Comparison of ENCODE assay signal across 2 cellular contexts in the genomic region with DNA sequence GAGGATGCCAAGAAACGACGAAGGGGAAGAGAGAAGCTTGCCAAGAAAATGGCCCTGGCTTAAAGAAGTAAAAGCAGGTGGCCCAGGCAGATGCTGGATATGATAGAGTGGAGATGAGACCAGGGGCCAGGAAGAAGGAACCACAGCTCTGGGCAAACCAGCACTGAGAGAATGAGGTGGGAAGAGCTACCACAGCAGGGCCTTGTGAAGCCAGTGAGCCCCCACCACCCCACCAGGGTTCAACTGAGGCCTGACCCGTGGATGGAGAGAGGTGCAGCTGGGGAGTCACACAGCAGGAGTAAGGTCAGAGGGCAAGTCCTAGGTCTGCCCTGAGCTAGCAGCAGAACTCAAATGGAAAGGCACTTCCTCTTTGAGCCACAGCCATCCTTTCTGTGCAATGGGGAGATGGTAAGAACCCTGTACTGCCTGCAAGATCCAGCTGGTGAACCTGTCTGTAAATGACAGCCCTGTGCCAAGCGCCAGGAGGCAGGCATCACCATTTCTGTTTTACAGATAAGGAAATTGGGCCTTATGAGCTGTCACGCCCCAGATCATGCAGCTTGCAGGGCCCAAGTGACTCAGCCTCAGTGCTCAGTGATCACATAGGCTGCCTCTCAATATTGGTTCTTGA.
TF ChIP-seq lines count a peak whose summit lies in the region.

No MANE protein-coding gene starts in this region.

TF ChIP-seq in liver, 16 proteins besides CTCF, POLR2A, EP300 and RAD21:
- TF ChIP-seq FOXA2 (IDR thresholded peaks at IDR 0.05) (no peak), RXRA (IDR thresholded peaks at IDR 0.05) (no peak), NR2F2 (IDR thresholded peaks at IDR 0.05) (no peak), HNF4A (conservative IDR thresholded peaks at IDR 0.05) (no peak), HNF4G (IDR thresholded peaks at IDR 0.05) (no peak), JUND (IDR thresholded peaks at IDR 0.05) (no peak), EGR1 (IDR thresholded peaks at IDR 0.05; ENCODE audit: low read depth in 2 of 2) (no peak), SP1 (IDR thresholded peaks at IDR 0.05) (no peak)
- TF ChIP-seq, protein P1, sequence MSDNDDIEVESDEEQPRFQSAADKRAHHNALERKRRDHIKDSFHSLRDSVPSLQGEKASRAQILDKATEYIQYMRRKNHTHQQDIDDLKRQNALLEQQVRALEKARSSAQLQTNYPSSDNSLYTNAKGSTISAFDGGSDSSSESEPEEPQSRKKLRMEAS (IDR thresholded peaks at IDR 0.05): no peak
- TF ChIP-seq, protein P2, sequence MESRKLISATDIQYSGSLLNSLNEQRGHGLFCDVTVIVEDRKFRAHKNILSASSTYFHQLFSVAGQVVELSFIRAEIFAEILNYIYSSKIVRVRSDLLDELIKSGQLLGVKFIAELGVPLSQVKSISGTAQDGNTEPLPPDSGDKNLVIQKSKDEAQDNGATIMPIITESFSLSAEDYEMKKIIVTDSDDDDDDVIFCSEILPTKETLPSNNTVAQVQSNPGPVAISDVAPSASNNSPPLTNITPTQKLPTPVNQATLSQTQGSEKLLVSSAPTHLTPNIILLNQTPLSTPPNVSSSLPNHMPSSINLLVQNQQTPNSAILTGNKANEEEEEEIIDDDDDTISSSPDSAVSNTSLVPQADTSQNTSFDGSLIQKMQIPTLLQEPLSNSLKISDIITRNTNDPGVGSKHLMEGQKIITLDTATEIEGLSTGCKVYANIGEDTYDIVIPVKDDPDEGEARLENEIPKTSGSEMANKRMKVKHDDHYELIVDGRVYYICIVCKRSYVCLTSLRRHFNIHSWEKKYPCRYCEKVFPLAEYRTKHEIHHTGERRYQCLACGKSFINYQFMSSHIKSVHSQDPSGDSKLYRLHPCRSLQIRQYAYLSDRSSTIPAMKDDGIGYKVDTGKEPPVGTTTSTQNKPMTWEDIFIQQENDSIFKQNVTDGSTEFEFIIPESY (IDR thresholded peaks at IDR 0.05): no peak
- TF ChIP-seq, protein P3, sequence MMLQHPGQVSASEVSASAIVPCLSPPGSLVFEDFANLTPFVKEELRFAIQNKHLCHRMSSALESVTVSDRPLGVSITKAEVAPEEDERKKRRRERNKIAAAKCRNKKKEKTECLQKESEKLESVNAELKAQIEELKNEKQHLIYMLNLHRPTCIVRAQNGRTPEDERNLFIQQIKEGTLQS (IDR thresholded peaks at IDR 0.05): no peak
TF ChIP-seq in liver: peak in this region for 0.

TF ChIP-seq in HepG2, 621 proteins besides CTCF, POLR2A, EP300 and RAD21:
- TF ChIP-seq HDAC1 (CRISPR knock-in tag; IDR thresholded peaks at IDR 0.05) (no peak), ZNF264 (CRISPR knock-in tag; IDR thresholded peaks at IDR 0.05) (no peak)
- TF ChIP-seq, protein P4, sequence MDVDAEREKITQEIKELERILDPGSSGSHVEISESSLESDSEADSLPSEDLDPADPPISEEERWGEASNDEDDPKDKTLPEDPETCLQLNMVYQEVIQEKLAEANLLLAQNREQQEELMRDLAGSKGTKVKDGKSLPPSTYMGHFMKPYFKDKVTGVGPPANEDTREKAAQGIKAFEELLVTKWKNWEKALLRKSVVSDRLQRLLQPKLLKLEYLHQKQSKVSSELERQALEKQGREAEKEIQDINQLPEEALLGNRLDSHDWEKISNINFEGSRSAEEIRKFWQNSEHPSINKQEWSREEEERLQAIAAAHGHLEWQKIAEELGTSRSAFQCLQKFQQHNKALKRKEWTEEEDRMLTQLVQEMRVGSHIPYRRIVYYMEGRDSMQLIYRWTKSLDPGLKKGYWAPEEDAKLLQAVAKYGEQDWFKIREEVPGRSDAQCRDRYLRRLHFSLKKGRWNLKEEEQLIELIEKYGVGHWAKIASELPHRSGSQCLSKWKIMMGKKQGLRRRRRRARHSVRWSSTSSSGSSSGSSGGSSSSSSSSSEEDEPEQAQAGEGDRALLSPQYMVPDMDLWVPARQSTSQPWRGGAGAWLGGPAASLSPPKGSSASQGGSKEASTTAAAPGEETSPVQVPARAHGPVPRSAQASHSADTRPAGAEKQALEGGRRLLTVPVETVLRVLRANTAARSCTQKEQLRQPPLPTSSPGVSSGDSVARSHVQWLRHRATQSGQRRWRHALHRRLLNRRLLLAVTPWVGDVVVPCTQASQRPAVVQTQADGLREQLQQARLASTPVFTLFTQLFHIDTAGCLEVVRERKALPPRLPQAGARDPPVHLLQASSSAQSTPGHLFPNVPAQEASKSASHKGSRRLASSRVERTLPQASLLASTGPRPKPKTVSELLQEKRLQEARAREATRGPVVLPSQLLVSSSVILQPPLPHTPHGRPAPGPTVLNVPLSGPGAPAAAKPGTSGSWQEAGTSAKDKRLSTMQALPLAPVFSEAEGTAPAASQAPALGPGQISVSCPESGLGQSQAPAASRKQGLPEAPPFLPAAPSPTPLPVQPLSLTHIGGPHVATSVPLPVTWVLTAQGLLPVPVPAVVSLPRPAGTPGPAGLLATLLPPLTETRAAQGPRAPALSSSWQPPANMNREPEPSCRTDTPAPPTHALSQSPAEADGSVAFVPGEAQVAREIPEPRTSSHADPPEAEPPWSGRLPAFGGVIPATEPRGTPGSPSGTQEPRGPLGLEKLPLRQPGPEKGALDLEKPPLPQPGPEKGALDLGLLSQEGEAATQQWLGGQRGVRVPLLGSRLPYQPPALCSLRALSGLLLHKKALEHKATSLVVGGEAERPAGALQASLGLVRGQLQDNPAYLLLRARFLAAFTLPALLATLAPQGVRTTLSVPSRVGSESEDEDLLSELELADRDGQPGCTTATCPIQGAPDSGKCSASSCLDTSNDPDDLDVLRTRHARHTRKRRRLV (CRISPR knock-in tag; IDR thresholded peaks at IDR 0.05): no peak
